Comparison of ENCODE assay signal across 13 cellular contexts in the genomic region with DNA sequence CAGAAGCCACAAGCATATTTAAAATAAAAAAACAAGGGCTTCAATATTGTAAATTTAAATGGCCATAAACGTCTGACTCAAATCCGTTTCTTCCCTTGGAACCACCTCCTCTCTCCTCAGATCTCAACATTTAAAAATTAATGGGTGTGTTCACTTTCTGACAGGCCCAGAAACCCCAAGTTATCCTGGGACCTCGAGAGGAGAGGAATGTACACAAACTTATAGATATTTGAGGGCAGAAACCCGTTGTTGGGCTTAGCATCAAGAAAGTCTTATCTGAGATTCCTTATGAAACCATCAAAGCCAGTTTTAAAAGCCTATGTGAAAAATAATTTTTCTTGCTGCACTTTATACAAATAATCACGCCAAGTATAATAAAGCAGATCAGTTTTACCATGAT.
"Had no signal": no experiment of that assay in that cellular context is flagged by ENCODE, and none has a peak within 500 bp of the region (broad histone marks: within the 10 kb centered on the region; RNA-seq: fewer than 3 reads in every experiment).

No MANE protein-coding gene starts in this region.

- H3K27ac ChIP-seq: cardiac muscle cell, pancreas, right lobe of liver had no signal

- H3K4me1 ChIP-seq: pancreas, right lobe of liver had no signal

- FAIRE-seq: kidney, pancreas, TTC549 had no signal

- H3K27ac Mint-ChIP-seq: activated naive CD8-positive, alpha-beta T cell; naive B cell had no signal

- H3K4me3 ChIP-seq: cardiac muscle cell, pancreas, right lobe of liver had no signal

- H3K9me3 ChIP-seq: pancreas, right lobe of liver had no signal

- H3K27me3 ChIP-seq: cardiac muscle cell, pancreas, right lobe of liver had no signal

- ATAC-seq: effector memory CD8-positive, alpha-beta T cell; left lobe of liver; pancreas; right lobe of liver had no signal

- H3K9me3 Mint-ChIP-seq: effector memory CD8-positive, alpha-beta T cell had no signal

- H3K4me3 Mint-ChIP-seq: activated naive CD8-positive, alpha-beta T cell; effector memory CD8-positive, alpha-beta T cell; naive B cell had no signal

- H3K36me3 Mint-ChIP-seq: naive B cell had no signal

- DNase-seq: activated CD4-positive, alpha-beta T cell treated with anti-CD3 and anti-CD28 coated beads, Interleukin-2, amount 50 U/mL, for 4 hours; activated gamma-delta T cell; effector memory CD8-positive, alpha-beta T cell; kidney; naive B cell; pancreas; right lobe of liver; stimulated activated CD8-positive, alpha-beta memory T cell treated with anti-CD3 and anti-CD28 coated beads, Interleukin-4, amount 100 ng/mL, for 48 hours; stimulated activated naive CD4-positive, alpha-beta T cell had no signal

- H3K36me3 ChIP-seq: cardiac muscle cell, pancreas, right lobe of liver had no signal

- H3K27me3 Mint-ChIP-seq: activated naive CD8-positive, alpha-beta T cell; effector memory CD8-positive, alpha-beta T cell; naive B cell had no signal
